ENCODE assay signal across 14 cellular contexts in the genomic region with DNA sequence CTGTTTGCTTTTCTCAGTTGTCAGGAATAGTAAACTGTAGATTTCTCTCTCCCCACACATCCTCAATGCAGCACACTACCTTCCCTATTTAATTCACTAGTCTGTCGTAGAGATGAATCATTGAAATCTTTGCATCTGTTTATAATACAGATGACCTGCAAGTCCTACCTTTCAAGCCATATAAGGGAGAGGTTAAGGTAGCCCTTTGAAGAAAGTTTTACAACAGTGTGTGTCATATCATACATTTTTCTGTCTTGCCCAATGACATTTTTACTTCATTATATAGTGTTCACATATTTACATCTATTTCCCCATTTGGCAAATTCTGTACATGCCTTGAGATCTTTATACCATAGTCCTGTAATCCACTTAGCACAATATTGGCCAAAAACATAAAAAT. TPM values are rescaled to one million over a fixed set of nuclear protein-coding genes. Genes with fewer than 3 reads are reported as not detected.
"Had no signal": no experiment of that assay in that cellular context is flagged by ENCODE, and none has a peak within 500 bp of the region (broad histone marks: within the 10 kb centered on the region; RNA-seq: fewer than 3 reads in every experiment).

No MANE protein-coding gene starts in this region.

RNA-seq across cellular contexts. Expression of gene CYP4A22, which starts 9.3 kb away (rescaled TPM):
- total RNA-seq: kidney epithelial cell; left cardiac atrium; left colon; left lung; left ventricle myocardium inferior; left ventricle myocardium superior; lower lobe of right lung; lung microvascular endothelial cell; mammary epithelial cell; mesothelial cell of epicardium; mononuclear cell; myocyte; naive thymus-derived CD4-positive, alpha-beta T cell; naive thymus-derived CD8-positive, alpha-beta T cell had no signal

RNA-seq across cellular contexts. Expression of gene PDZK1IP1, which starts 43.3 kb away (rescaled TPM):
- total RNA-seq: left ventricle myocardium inferior; left ventricle myocardium superior; lung microvascular endothelial cell; mesothelial cell of epicardium; myocyte; naive thymus-derived CD4-positive, alpha-beta T cell; naive thymus-derived CD8-positive, alpha-beta T cell had no signal
